16 cellular contexts compared by ENCODE assay signal in the genomic region with DNA sequence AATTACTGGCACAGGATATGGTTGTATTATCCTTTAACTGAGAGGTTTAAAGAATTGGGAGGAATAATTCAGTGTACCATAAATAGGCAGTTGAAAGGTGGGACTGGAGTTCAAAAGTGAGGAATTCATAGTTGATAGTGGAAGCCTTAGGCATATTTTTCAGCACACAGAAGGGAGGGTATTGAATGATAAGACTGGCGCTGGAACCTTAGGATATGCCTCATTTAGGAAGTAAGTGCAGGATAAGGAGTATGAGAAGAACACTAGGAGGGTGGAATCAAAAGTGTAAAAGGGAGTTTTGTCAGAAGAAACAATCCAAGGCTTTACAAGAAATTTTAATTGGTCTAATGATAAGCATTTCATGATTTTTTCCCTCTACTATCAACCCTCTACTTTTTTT.
DNase-seq lines count a peak whose midpoint lies in the region; ATAC-seq and TF ChIP-seq lines count a peak whose summit lies in the region.
"Had no signal": no experiment of that assay in that cellular context is flagged by ENCODE, and none has a peak within 500 bp of the region (broad histone marks: within the 10 kb centered on the region; RNA-seq: fewer than 3 reads in every experiment).

No MANE protein-coding gene starts in this region.

- H3K4me1 Mint-ChIP-seq in mesothelial cell of epicardium = peaks cover 25% of the 10 kb centered on the region

- H3K27ac Mint-ChIP-seq in mesothelial cell of epicardium = peak overlapping the region; percentile 20
- H3K27ac Mint-ChIP-seq: CD4-positive, alpha-beta T cell; CD8-positive, alpha-beta T cell had no signal

- DNase-seq in right cardiac atrium (no peak), Right ventricle myocardium inferior (ENCODE audit: missing footprints) (no peak), DMS79 (lab: John Stamatoyannopoulos, UW) (peak; percentile 87), DMS79 treated with DMSO at 0.1 percent for 48 hours (lab: John Stamatoyannopoulos, UW) (peak; percentile 95), mesothelial cell of epicardium (ENCODE audit: low spot score in 2 of 2, unreplicated experiment in 2 of 2) (no peak), BE2C (no peak)
- DNase-seq: 8988T; ACHN; Caco-2; Calu3; CD4-positive, alpha-beta T cell; CD8-positive, alpha-beta T cell; GF-D8 had no signal

- TF ChIP-seq CTCF in mesothelial cell of epicardium (IDR thresholded peaks at IDR 0.05; ENCODE audit: unreplicated experiment) (no peak), BE2C (IDR thresholded peaks at IDR 0.05; ENCODE audit: low read depth, low read length) (no peak)

- H3K9me3 Mint-ChIP-seq in mesothelial cell of epicardium = peaks cover 8% of the 10 kb centered on the region
- H3K9me3 Mint-ChIP-seq: CD4-positive, alpha-beta T cell; CD8-positive, alpha-beta T cell had no signal

- no peaks in the 10 kb centered on the region for H3K36me3 ChIP-seq in BE2C
- H3K36me3 ChIP-seq: BLaER1 treated with 17β-estradiol and CSF1 and Interleukin-3, amounts not matched to agents 10 nM and 100 nM had no signal

- H3K4me1 ChIP-seq in right cardiac atrium (ENCODE audit: control insufficient read depth, insufficient read depth, low read length) = no peaks in the 10 kb centered on the region
- H3K4me1 ChIP-seq in BE2C = no peaks in the 10 kb centered on the region
- H3K4me1 ChIP-seq: BLaER1 treated with 17β-estradiol and CSF1 and Interleukin-3, amounts not matched to agents 10 nM and 100 nM; Caco-2 had no signal

- intact Hi-C loops in right cardiac atrium (cut with DNase I) = no loop called here
- intact Hi-C loops in Right ventricle myocardium inferior (cut with DNase I) = no loop called here

- no peaks in the 10 kb centered on the region for H3K27me3 ChIP-seq in right cardiac atrium (ENCODE audit: control insufficient read depth, insufficient read depth)
- H3K27me3 ChIP-seq in BE2C = no peaks in the 10 kb centered on the region; the same call in 1 of the 2 replicates
- H3K27me3 ChIP-seq: BLaER1 treated with 17β-estradiol and CSF1 and Interleukin-3, amounts not matched to agents 10 nM and 100 nM had no signal

- no peaks in the 10 kb centered on the region for H3K36me3 Mint-ChIP-seq in mesothelial cell of epicardium
- H3K36me3 Mint-ChIP-seq: CD8-positive, alpha-beta T cell had no signal

- H3K9me3 ChIP-seq in right cardiac atrium (ENCODE audit: control insufficient read depth, low read length) = no peaks in the 10 kb centered on the region
- no peaks in the 10 kb centered on the region for H3K9me3 ChIP-seq in BE2C
- H3K9me3 ChIP-seq: BLaER1 treated with 17β-estradiol and CSF1 and Interleukin-3, amounts not matched to agents 10 nM and 100 nM; Caco-2 had no signal

- peak; percentile 61 to 88 for ATAC-seq in right cardiac atrium
- ATAC-seq in Right ventricle myocardium inferior = no peak
- ATAC-seq in GM21786 (IDR thresholded peaks at IDR 0.05; ENCODE audit: unreplicated experiment) = no peak
- ATAC-seq: CD8-positive, alpha-beta T cell had no signal

- H3K4me3 ChIP-seq in right cardiac atrium (ENCODE audit: low read length) (no peak overlapping the region), BE2C (ENCODE audit: low read depth, low read length) (no peak overlapping the region)
- H3K4me3 ChIP-seq: BLaER1 treated with 17β-estradiol and CSF1 and Interleukin-3, amounts not matched to agents 10 nM and 100 nM had no signal

- H3K4me3 Mint-ChIP-seq in mesothelial cell of epicardium = no peak overlapping the region
- H3K4me3 Mint-ChIP-seq: CD4-positive, alpha-beta T cell; CD8-positive, alpha-beta T cell had no signal

- 49% methylated on average over 1 of the region's 1 CpG for WGBS in right cardiac atrium

- H3K27me3 Mint-ChIP-seq in mesothelial cell of epicardium (ENCODE audit: low read depth) = no peaks in the 10 kb centered on the region
- H3K27me3 Mint-ChIP-seq: CD4-positive, alpha-beta T cell had no signal

- H3K27ac ChIP-seq in right cardiac atrium (ENCODE audit: low read length) = no peak overlapping the region
- H3K27ac ChIP-seq: BLaER1 treated with 17β-estradiol and CSF1 and Interleukin-3, amounts not matched to agents 10 nM and 100 nM; C4-2B had no signal

Comparison
In these comparisons a context has a peak if more than half of its experiments do, and no peak if none do; other contexts are left out.
1. ATAC-seq: peak in right cardiac atrium (2 of 2); none in Right ventricle myocardium inferior (single experiment) and GM21786 (single experiment).
2. DNase-seq: peak in DMS79 (single experiment) and DMS79 treated with DMSO at 0.1 percent for 48 hours (single experiment); none in right cardiac atrium (0 of 3), Right ventricle myocardium inferior (single experiment), mesothelial cell of epicardium (0 of 2) and BE2C (single experiment).